ENCODE assay signal across 1 cellular context in the genomic region with DNA sequence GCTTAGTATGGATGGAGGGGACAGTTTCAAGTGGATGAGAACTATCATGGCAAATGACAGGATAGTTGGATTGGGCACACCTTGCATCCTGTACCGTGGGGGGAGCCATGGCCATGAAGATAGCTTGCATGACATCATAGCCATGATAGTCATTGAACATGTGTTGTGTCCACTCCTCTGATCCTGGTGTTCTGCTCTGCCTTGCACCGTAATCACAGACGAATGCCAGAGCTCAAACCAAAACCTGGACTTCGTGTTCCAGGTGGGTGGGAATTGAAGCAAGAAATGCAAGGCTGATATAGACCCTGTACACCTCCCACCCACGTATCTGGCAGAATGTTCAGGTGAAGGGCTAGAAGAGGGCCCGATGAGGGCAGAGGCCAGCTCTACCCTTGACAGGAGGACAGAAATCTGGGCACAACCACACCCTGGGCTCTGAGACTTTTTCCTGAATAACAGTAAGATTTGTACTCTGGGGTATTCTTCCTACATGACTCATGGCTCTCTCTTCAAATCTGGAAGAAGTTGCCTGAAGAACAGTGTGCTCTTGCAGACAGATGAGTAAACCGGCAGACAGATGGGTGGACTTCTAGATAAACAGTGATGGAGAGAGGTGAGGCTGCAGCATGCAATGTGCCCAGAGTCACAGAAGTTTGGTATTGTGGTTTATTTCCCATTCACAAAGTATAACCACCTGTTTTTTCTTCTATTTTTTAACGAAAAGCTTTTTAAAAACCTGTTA.
TF ChIP-seq lines count a peak whose summit lies in the region.

No MANE protein-coding gene starts in this region.

TF ChIP-seq in GM23338, 12 proteins besides CTCF, POLR2A, EP300 and RAD21 (continued from another document):
- TF ChIP-seq, protein P1, sequence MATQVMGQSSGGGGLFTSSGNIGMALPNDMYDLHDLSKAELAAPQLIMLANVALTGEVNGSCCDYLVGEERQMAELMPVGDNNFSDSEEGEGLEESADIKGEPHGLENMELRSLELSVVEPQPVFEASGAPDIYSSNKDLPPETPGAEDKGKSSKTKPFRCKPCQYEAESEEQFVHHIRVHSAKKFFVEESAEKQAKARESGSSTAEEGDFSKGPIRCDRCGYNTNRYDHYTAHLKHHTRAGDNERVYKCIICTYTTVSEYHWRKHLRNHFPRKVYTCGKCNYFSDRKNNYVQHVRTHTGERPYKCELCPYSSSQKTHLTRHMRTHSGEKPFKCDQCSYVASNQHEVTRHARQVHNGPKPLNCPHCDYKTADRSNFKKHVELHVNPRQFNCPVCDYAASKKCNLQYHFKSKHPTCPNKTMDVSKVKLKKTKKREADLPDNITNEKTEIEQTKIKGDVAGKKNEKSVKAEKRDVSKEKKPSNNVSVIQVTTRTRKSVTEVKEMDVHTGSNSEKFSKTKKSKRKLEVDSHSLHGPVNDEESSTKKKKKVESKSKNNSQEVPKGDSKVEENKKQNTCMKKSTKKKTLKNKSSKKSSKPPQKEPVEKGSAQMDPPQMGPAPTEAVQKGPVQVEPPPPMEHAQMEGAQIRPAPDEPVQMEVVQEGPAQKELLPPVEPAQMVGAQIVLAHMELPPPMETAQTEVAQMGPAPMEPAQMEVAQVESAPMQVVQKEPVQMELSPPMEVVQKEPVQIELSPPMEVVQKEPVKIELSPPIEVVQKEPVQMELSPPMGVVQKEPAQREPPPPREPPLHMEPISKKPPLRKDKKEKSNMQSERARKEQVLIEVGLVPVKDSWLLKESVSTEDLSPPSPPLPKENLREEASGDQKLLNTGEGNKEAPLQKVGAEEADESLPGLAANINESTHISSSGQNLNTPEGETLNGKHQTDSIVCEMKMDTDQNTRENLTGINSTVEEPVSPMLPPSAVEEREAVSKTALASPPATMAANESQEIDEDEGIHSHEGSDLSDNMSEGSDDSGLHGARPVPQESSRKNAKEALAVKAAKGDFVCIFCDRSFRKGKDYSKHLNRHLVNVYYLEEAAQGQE (IDR thresholded peaks at IDR 0.05; ENCODE audit: unreplicated experiment): no peak
- TF ChIP-seq STAT1 (IDR thresholded peaks at IDR 0.05; ENCODE audit: unreplicated experiment) (no peak), POLR2AphosphoS5 (IDR thresholded peaks at IDR 0.05; ENCODE audit: low read depth) (no peak), CREB1 (CRISPR knock-in tag; IDR thresholded peaks at IDR 0.05; ENCODE audit: low read depth) (no peak), EZH2phosphoT487 (IDR thresholded peaks at IDR 0.05; ENCODE audit: unreplicated experiment) (no peak), NANOG (IDR thresholded peaks at IDR 0.05; ENCODE audit: borderline replicate concordance) (no peak), ZNF114 (CRISPR knock-in tag; IDR thresholded peaks at IDR 0.05) (no peak), ZNF331 (CRISPR knock-in tag; IDR thresholded peaks at IDR 0.05; ENCODE audit: low read depth) (no peak), EZH2 (IDR thresholded peaks at IDR 0.05; ENCODE audit: low read depth, unreplicated experiment) (no peak), JUNB (IDR thresholded peaks at IDR 0.05; ENCODE audit: unreplicated experiment) (no peak)
- TF ChIP-seq, protein P2, sequence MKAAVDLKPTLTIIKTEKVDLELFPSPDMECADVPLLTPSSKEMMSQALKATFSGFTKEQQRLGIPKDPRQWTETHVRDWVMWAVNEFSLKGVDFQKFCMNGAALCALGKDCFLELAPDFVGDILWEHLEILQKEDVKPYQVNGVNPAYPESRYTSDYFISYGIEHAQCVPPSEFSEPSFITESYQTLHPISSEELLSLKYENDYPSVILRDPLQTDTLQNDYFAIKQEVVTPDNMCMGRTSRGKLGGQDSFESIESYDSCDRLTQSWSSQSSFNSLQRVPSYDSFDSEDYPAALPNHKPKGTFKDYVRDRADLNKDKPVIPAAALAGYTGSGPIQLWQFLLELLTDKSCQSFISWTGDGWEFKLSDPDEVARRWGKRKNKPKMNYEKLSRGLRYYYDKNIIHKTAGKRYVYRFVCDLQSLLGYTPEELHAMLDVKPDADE (IDR thresholded peaks at IDR 0.05): no peak
